ENCODE assay signal across 8 cellular contexts in the genomic region with DNA sequence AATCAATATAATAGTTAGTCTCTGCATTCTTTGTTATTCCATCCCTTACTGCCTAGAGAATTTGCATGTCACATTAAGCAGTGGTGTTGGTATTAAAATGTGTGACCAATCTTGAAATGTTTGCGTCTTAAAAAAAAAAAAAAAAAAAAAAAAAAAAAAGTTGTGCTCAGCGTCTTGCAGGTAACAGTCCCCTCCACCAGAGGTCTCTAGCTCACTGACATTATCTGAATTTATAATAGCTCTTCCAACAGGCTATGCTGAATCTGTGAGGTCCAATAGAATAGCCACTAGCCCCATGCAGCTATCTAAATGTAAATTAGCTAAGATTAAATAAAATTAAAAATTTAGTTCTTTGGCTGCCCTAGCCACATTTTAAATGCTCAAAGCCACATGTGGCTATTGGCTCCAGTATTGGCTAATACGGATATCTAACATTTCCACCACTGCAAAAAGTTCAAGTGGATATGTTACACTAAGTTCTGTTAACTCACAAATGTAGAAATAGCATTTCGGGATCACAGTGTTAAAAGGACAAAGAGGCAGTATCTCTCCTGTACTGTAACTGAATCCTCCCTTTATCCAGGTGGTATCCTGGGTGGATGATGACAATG. TPM values are rescaled to one million over a fixed set of nuclear protein-coding genes. Genes with fewer than 3 reads are reported as not detected.
DNase-seq lines count a peak whose midpoint lies in the region; ATAC-seq, FAIRE-seq and TF ChIP-seq lines count a peak whose summit lies in the region.

No MANE protein-coding gene starts in this region.

- FAIRE-seq in GM12892 (lab: Jason Lieb, UNC) (peak; percentile 21), endometrium (lab: Jason Lieb, UNC) (peak; percentile 72)

- H3K27me3 ChIP-seq in AG04450 (ENCODE audit: control insufficient read depth, insufficient read depth, low read length), result peaks cover 7% of the 10 kb centered on the region

- ATAC-seq in HG03108 (IDR thresholded peaks at IDR 0.05; ENCODE audit: unreplicated experiment), result no peak

- TF ChIP-seq CTCF in AG04450 (IDR thresholded peaks at IDR 0.05; ENCODE audit: low read depth, low read length), result peak; percentile 81
- peak; percentile 74 for TF ChIP-seq CTCF in OCI-LY7 (conservative IDR thresholded peaks at IDR 0.05; ENCODE audit: low read length)
- TF ChIP-seq CTCF in neural crest cell (conservative IDR thresholded peaks at IDR 0.05), result peak; percentile 81

- H3K9me2 ChIP-seq in OCI-LY7 (ENCODE audit: insufficient read depth, low read length), result no peaks in the 10 kb centered on the region; the same call in 1 of the 2 replicates

- H3K27ac Mint-ChIP-seq in neural crest cell (ENCODE audit: unreplicated experiment), result no peak overlapping the region

- H3K36me3 ChIP-seq in OCI-LY7 (ENCODE audit: insufficient read depth, low read length), result no peaks in the 10 kb centered on the region

- H3K79me2 ChIP-seq in OCI-LY7 (ENCODE audit: insufficient read depth, low read depth, low read length), result no peaks in the 10 kb centered on the region

- H3K9me3 Mint-ChIP-seq in neural crest cell, result no peaks in the 10 kb centered on the region

- CTCF ChIA-PET in AG04450 (lab: Charles Lee), result interaction anchor here (0.6 to 6.5 kb wide), 64 partner anchors 8 to 1638 kb away, joined by 3 to 184 read pairs (median 4); no protein-coding TSS in a partner anchor
- CTCF ChIA-PET in OCI-LY7 (lab: Charles Lee; ENCODE audit: unreplicated experiment), result interaction anchor here (1.6 kb wide), 1 partner anchor 389 kb away, joined by 3 read pairs; no protein-coding TSS in a partner anchor

- no peaks in the 10 kb centered on the region for H3K36me3 Mint-ChIP-seq in neural crest cell (ENCODE audit: low read depth)

- POLR2A ChIA-PET in AG04450 (lab: Yijun Ruan, JAX), result interaction anchor here (0.6 kb wide), 1 partner anchor 550 kb away, joined by 3 read pairs; no protein-coding TSS in a partner anchor
- POLR2A ChIA-PET in OCI-LY7 (lab: Charles Lee), result interaction anchor here (0.6 to 1.2 kb wide), 8 partner anchors 10 to 622 kb away, joined by 3 to 9 read pairs (median 6); no protein-coding TSS in a partner anchor

- TF ChIP-seq POLR2A in GM12892 (IDR thresholded peaks at IDR 0.05; ENCODE audit: low read depth, low read length), result no peak

- H4K20me1 ChIP-seq in OCI-LY7 (ENCODE audit: insufficient read depth, low read length), result no peaks in the 10 kb centered on the region

- no peaks in the 10 kb centered on the region for H3K4me1 ChIP-seq in OCI-LY7 (ENCODE audit: insufficient read depth, low read length, poor library complexity, severe bottlenecking)

- H3K4me3 ChIP-seq in AG04450 (ENCODE audit: low read depth, low read length) (no peak overlapping the region), OCI-LY7 (ENCODE audit: low read depth, low read length, poor library complexity, severe bottlenecking) (no peak overlapping the region)

- H3K27me3 Mint-ChIP-seq in neural crest cell (ENCODE audit: low read depth), result peaks cover 58% of the 10 kb centered on the region

- H3K9me3 ChIP-seq in AG04450 (ENCODE audit: control insufficient read depth, insufficient read depth, low read length), result no peaks in the 10 kb centered on the region
- no peaks in the 10 kb centered on the region for H3K9me3 ChIP-seq in OCI-LY7 (ENCODE audit: low read length)

- no peaks in the 10 kb centered on the region for H3K4me1 Mint-ChIP-seq in neural crest cell

- no peak overlapping the region for H3K4me3 Mint-ChIP-seq in neural crest cell

- intact Hi-C loops in OCI-LY7 (cut with micrococcal nuclease; ENCODE audit: unreplicated experiment), result loop anchor here (2.0 kb wide), 1 partner anchor 389 kb away; no protein-coding TSS in a partner anchor

- no TSS peak for BruUV-seq in OCI-LY7 (replicated peaks; lab: Mats Ljungman, UMichigan)

- H2AFZ ChIP-seq in OCI-LY7 (ENCODE audit: low read length), result no peak overlapping the region

- H3K27ac ChIP-seq in AG04450 (ENCODE audit: low read depth, low read length) (no peak overlapping the region), OCI-LY7 (ENCODE audit: low read depth, low read length, poor library complexity, severe bottlenecking) (no peak overlapping the region)

- H3K4me2 ChIP-seq in OCI-LY7 (ENCODE audit: low read length), result no peak overlapping the region

- DNase-seq in AG04450 (ENCODE audit: low read depth, low spot score) (peak; percentile 6), GM12892 (ENCODE audit: insufficient read length) (no peak), Kasumi-1 (lab: John Stamatoyannopoulos, UW) (peak; percentile 61 to 68), OCI-LY7 (ENCODE audit: low spot score) (peak; percentile 59), neural crest cell (ENCODE audit: low read depth, low spot score) (no peak), activated T-cell treated with anti-CD3 and anti-CD28 coated beads for 4 hours (no peak)

RNA-seq across cellular contexts. Expression of a gene that starts 28.7 kb away (rescaled TPM):
- polyA plus RNA-seq in AG04450 (2011; rRNA removed), result not detected in 2 replicates
- polyA minus RNA-seq in AG04450 (2011; rRNA and poly(A)+ RNA removed), result not detected in 2 replicates
- polyA plus RNA-seq in GM12892 (2012; ENCODE audit: missing spikeins), result not detected
- total RNA-seq in OCI-LY7 (2014; rRNA removed; shearing (Covaris generic)), result not detected in 2 replicates
- total RNA-seq in OCI-LY7 (2022) (not detected in 2 replicates), neural crest cell (not detected in 2 replicates)

RNA-seq across cellular contexts. Expression of a gene that starts 33.7 kb away (rescaled TPM):
- not detected in 2 replicates for polyA plus RNA-seq in AG04450 (2011; rRNA removed)
- not detected in 2 replicates for polyA minus RNA-seq in AG04450 (2011; rRNA and poly(A)+ RNA removed)
- not detected for polyA plus RNA-seq in GM12892 (2012; ENCODE audit: missing spikeins)
- total RNA-seq in OCI-LY7 (2014; rRNA removed; shearing (Covaris generic)), result not detected in 2 replicates
- total RNA-seq in OCI-LY7 (2022) (not detected in 2 replicates), neural crest cell (not detected in 2 replicates)

Comparison
In these comparisons a context has a peak if more than half of its experiments do, and no peak if none do; other contexts are left out.
1. DNase-seq: peak in AG04450 (single experiment), Kasumi-1 (2 of 2) and OCI-LY7 (single experiment); none in GM12892 (single experiment), neural crest cell (single experiment) and activated T-cell treated with anti-CD3 and anti-CD28 coated beads for 4 hours (single experiment).
2. Peak in every context shown above with its lines, with median percentiles within 50 percentile points of each other: CTCF ChIP-seq.